In the genomic region with DNA sequence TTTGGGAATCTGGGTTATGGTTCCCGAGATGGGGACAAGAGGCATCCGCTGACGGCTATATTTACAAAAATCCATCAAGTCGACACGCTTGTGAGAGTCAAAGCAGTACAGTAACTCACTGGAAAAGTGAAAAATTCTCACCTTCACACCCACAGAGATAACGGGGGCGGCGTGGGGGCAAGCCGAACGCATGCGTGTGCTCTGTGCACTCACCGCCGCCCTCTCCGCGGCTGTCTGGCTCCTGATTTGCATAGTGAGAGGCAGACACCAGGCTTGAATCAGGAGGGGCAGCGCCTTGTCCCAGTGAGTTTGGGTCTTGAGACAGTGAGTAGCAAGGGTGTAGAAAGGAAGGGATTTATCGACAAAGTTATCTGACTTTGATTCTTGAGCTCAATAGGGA, we compare ENCODE assay signal across 7 cellular contexts. TPM values are rescaled to one million over a fixed set of nuclear protein-coding genes. Genes with fewer than 3 reads are reported as not detected.
ATAC-seq lines count a peak whose summit lies in the region.

No MANE protein-coding gene starts in this region.

- ATAC-seq in GM18520 (IDR thresholded peaks at IDR 0.05; ENCODE audit: unreplicated experiment) (peak; percentile 73), GM19395 (IDR thresholded peaks at IDR 0.05; ENCODE audit: unreplicated experiment) (peak; percentile 94), GM21723 (IDR thresholded peaks at IDR 0.05; ENCODE audit: unreplicated experiment) (peak; percentile 72), HG02852 (IDR thresholded peaks at IDR 0.05; ENCODE audit: unreplicated experiment) (peak; percentile 87), HG03159 (IDR thresholded peaks at IDR 0.05; ENCODE audit: unreplicated experiment) (peak; percentile 60), HG03565 (IDR thresholded peaks at IDR 0.05; ENCODE audit: unreplicated experiment) (peak; percentile 90), esophagus mucosa (peak; percentile 33)

RNA-seq across cellular contexts. Expression of a gene that starts 32.0 kb away (rescaled TPM):
- total RNA-seq in esophagus mucosa = 30.6 TPM

Comparison
In these comparisons a context has a peak if more than half of its experiments do, and no peak if none do; other contexts are left out.
1. Peak in every context shown above with its lines: ATAC-seq.
2. ATAC-seq: peak in every context shown above with its lines; median percentile 94 in GM19395; 90 in HG03565; 87 in HG02852; 73 in GM18520; 72 in GM21723; 60 in HG03159; 33 in esophagus mucosa.